In genomic region chr13:112899618-112900600, GRCh38 we compare ENCODE assay signal across 16 cellular contexts.
"Had no signal": no experiment of that assay in that cellular context is flagged by ENCODE, and none has a peak within 500 bp of the region (broad histone marks: within the 10 kb centered on the region; RNA-seq: fewer than 3 reads in every experiment).

No MANE protein-coding gene starts in this region.

- H3K27ac ChIP-seq: ascending aorta, breast epithelium, gastroesophageal sphincter, psoas muscle had no signal

- H3K9me3 ChIP-seq: ascending aorta, mucosa of descending colon, psoas muscle had no signal

- DNase-seq: activated CD4-positive, alpha-beta T cell treated with anti-CD3 and anti-CD28 coated beads, Interleukin-2, amount 10 ng/mL, durations not matched to agents 7 days and 5 days; activated CD4-positive, CD25-positive, alpha-beta regulatory T cell; activated CD8-positive, alpha-beta memory T cell treated with anti-CD3 and anti-CD28 coated beads for 24 hours; activated naive CD4-positive, alpha-beta T cell treated with anti-CD3 and anti-CD28 coated beads, Interleukin-2, amount 10 ng/mL, durations not matched to agents 7 days and 5 days; mucosa of descending colon; naive thymus-derived CD4-positive, alpha-beta T cell; stimulated activated CD4-positive, alpha-beta T cell treated with anti-CD3 and anti-CD28 coated beads, Interleukin-12 subunit alpha, Interleukin-12 subunit beta, amount 100 ng/mL, for 4 hours; substantia nigra; SW 1271; trophoblast cell had no signal

- H3K36me3 ChIP-seq: ascending aorta, breast epithelium, gastroesophageal sphincter had no signal

- H3K4me3 ChIP-seq: ascending aorta, breast epithelium, gastroesophageal sphincter, mucosa of descending colon, psoas muscle had no signal

- ATAC-seq: gastroesophageal sphincter; left lobe of liver; mucosa of descending colon; naive thymus-derived CD4-positive, alpha-beta T cell; psoas muscle; stimulated activated memory B cell treated with anti-CD40 and anti-IgM and Interleukin-4, amounts not matched to agents 10 μg/mL and 1 μg/mL and 100 μg/mL, for 72 hours had no signal
